ENCODE assay signal across 8 cellular contexts in genomic region chr10:67306588-67307205, GRCh38.
DNase-seq lines count a peak whose midpoint lies in the region; ATAC-seq, FAIRE-seq and TF ChIP-seq lines count a peak whose summit lies in the region.

No MANE protein-coding gene starts in this region.

- H3K4me3 ChIP-seq in DOHH2 (ENCODE audit: low read length): no peak overlapping the region
- no peak overlapping the region for H3K4me3 ChIP-seq in GM12878

- no peak overlapping the region for H3K4me2 ChIP-seq in DOHH2 (ENCODE audit: low read length)
- no peak overlapping the region for H3K4me2 ChIP-seq in GM12878 (ENCODE audit: control insufficient read depth, insufficient read depth)

- H3K9ac ChIP-seq in GM12878 (ENCODE audit: control insufficient read depth, insufficient read depth, low read length): no peak overlapping the region

- no peak overlapping the region for H2AFZ ChIP-seq in GM12878 (ENCODE audit: control insufficient read depth, low read depth, low read length)

- intact Hi-C loops in GM12878 (cut with micrococcal nuclease; ENCODE audit: unreplicated experiment): loop anchor here (5.0 kb wide), 1 partner anchor 216 kb away; no protein-coding TSS in a partner anchor
- intact Hi-C loops in activated T-helper 2 cell treated with anti-CD3 and anti-CD28 coated beads, Interferon-gamma antibody, Interleukin-2, Interleukin-4, amounts not matched to agents 10 μg/mL and 5 μg/mL and 100 μg/mL, durations not matched to agents 14 hours and 24 hours and 36 hours (cut with micrococcal nuclease): loop anchor here (10.0 kb wide), 1 partner anchor 478 kb away; no protein-coding TSS in a partner anchor

- no peak; the same call in 2 of the 3 replicates for ATAC-seq in GM12878

- no peaks in the 10 kb centered on the region for H3F3A ChIP-seq in DOHH2 (ENCODE audit: control insufficient read depth, insufficient read depth)

- no peak overlapping the region for H3K4me3 Mint-ChIP-seq in activated T-helper 2 cell treated with anti-CD3 and anti-CD28 coated beads, Interferon-gamma antibody, Interleukin-2, Interleukin-4, amounts not matched to agents 10 μg/mL and 5 μg/mL and 100 μg/mL, durations not matched to agents 14 hours and 24 hours and 36 hours (ENCODE audit: low read depth)

- peak; percentile 76 for FAIRE-seq in GM12878 (lab: Jason Lieb, UNC)

- no peaks in the 10 kb centered on the region for H3K36me3 Mint-ChIP-seq in activated T-helper 2 cell treated with anti-CD3 and anti-CD28 coated beads, Interferon-gamma antibody, Interleukin-2, Interleukin-4, amounts not matched to agents 10 μg/mL and 5 μg/mL and 100 μg/mL, durations not matched to agents 14 hours and 24 hours and 36 hours (ENCODE audit: low read depth)

- H3K27me3 ChIP-seq in DOHH2 (ENCODE audit: control insufficient read depth, low read length): no peaks in the 10 kb centered on the region
- no peaks in the 10 kb centered on the region for H3K27me3 ChIP-seq in GM12878 (replicated peaks in 1 of 2; ENCODE audit: control insufficient read depth in 2 of 2, insufficient read depth in 2 of 2, low read length in 1 of 2)

- no peak for TF ChIP-seq EP300 in GM12878 (IDR thresholded peaks at IDR 0.05; ENCODE audit: borderline replicate concordance in 1 of 2, control insufficient read depth in 1 of 2, low read depth in 2 of 2, low read length in 2 of 2)

- peak; percentile 65 for TF ChIP-seq CTCF in DOHH2 (IDR thresholded peaks at IDR 0.05; ENCODE audit: low read depth, low read length, poor library complexity, severe bottlenecking)
- TF ChIP-seq CTCF in GM12878 (IDR thresholded peaks at IDR 0.05 in 2 of 3, conservative IDR thresholded peaks at IDR 0.05 in 1 of 3; ENCODE audit: control insufficient read depth in 2 of 3, extremely low read depth in 1 of 3, insufficient read depth in 1 of 3, low read depth in 3 of 3, low read length in 3 of 3): peak; percentile 32 to 47 (median 39); a peak in 5 of 6 replicates

- in situ Hi-C loops in GM12878 (cut with MboI): no loop called here

- H3K36me3 ChIP-seq in DOHH2 (ENCODE audit: control insufficient read depth, low read length): no peaks in the 10 kb centered on the region
- no peaks in the 10 kb centered on the region for H3K36me3 ChIP-seq in GM12878 (ENCODE audit: control insufficient read depth in 2 of 2, insufficient read depth in 2 of 2, low read length in 1 of 2)

- TF ChIP-seq POLR2A in GM12878 (IDR thresholded peaks at IDR 0.05; ENCODE audit: low read depth, low read length): no peak

- H3K27ac Mint-ChIP-seq in activated T-helper 2 cell treated with anti-CD3 and anti-CD28 coated beads, Interferon-gamma antibody, Interleukin-2, Interleukin-4, amounts not matched to agents 10 μg/mL and 5 μg/mL and 100 μg/mL, durations not matched to agents 14 hours and 24 hours and 36 hours: no peak overlapping the region

- TF ChIP-seq RAD21 in GM12878 (IDR thresholded peaks at IDR 0.05; ENCODE audit: insufficient read depth, low read depth, low read length): peak; percentile 37; the same call in 1 of the 2 replicates

- POLR2A ChIA-PET in GM12878 (lab: Charles Lee): interaction anchor here (0.7 kb wide), 1 partner anchor 87 kb away, joined by 3 read pairs; no protein-coding TSS in a partner anchor

- DNase-seq in HuH-7.5 (ENCODE audit: low spot score): peak; percentile 16
- DNase-seq in GM12878 (ENCODE audit: low read depth, low spot score): no peak
- peak; percentile 27 for DNase-seq in midbrain (lab: John Stamatoyannopoulos, UW)
- DNase-seq in activated T-helper 2 cell treated with anti-CD3 and anti-CD28 coated beads, Interferon-gamma antibody, Interleukin-2, Interleukin-4, amounts not matched to agents 10 μg/mL and 5 μg/mL and 100 μg/mL, durations not matched to agents 14 hours and 24 hours and 36 hours (ENCODE audit: low spot score): no peak
- DNase-seq in activated gamma-delta T cell treated with Interleukin-2 at 50 U/mL for 16 hours: no peak
- DNase-seq in CD1c-positive myeloid dendritic cell (ENCODE audit: extremely low spot score): no peak
- DNase-seq in effector CD8-positive, alpha-beta T cell (lab: John Stamatoyannopoulos, UW): no peak

- 0% methylated on average over 2 of the region's 2 CpGs for WGBS in GM12878 (ENCODE audit: insufficient coverage, insufficient replicate concordance, low lambda C conversion rate, missing lambda C conversion rate)

- no peaks in the 10 kb centered on the region for H3K9me3 Mint-ChIP-seq in activated T-helper 2 cell treated with anti-CD3 and anti-CD28 coated beads, Interferon-gamma antibody, Interleukin-2, Interleukin-4, amounts not matched to agents 10 μg/mL and 5 μg/mL and 100 μg/mL, durations not matched to agents 14 hours and 24 hours and 36 hours

- H3K27me3 Mint-ChIP-seq in activated T-helper 2 cell treated with anti-CD3 and anti-CD28 coated beads, Interferon-gamma antibody, Interleukin-2, Interleukin-4, amounts not matched to agents 10 μg/mL and 5 μg/mL and 100 μg/mL, durations not matched to agents 14 hours and 24 hours and 36 hours (ENCODE audit: low read depth): no peaks in the 10 kb centered on the region

- no peaks in the 10 kb centered on the region for H3K9me2 ChIP-seq in DOHH2 (replicated peaks; ENCODE audit: control insufficient read depth, low read length)

- no peaks in the 10 kb centered on the region for H3K9me3 ChIP-seq in DOHH2 (ENCODE audit: control insufficient read depth, insufficient read depth, low read length)
- no peaks in the 10 kb centered on the region for H3K9me3 ChIP-seq in GM12878 (replicated peaks; ENCODE audit: control insufficient read depth, insufficient read depth, low read length)

- H3K79me2 ChIP-seq in DOHH2 (ENCODE audit: control insufficient read depth, low read length) (no peaks in the 10 kb centered on the region), GM12878 (ENCODE audit: control insufficient read depth, insufficient read depth, low read length) (no peaks in the 10 kb centered on the region)

- CTCF ChIA-PET in GM12878 (lab: Yijun Ruan, JAX): interaction anchor here (0.8 to 1.8 kb wide), 14 partner anchors 10 to 473 kb away, joined by 3 to 7 read pairs (median 5); no protein-coding TSS in a partner anchor

- H3K4me1 Mint-ChIP-seq in activated T-helper 2 cell treated with anti-CD3 and anti-CD28 coated beads, Interferon-gamma antibody, Interleukin-2, Interleukin-4, amounts not matched to agents 10 μg/mL and 5 μg/mL and 100 μg/mL, durations not matched to agents 14 hours and 24 hours and 36 hours (ENCODE audit: low read depth): peaks cover 2% of the 10 kb centered on the region

- H3K27ac ChIP-seq in DOHH2 (ENCODE audit: low read depth, low read length): no peak overlapping the region
- no peak overlapping the region for H3K27ac ChIP-seq in GM12878 (ENCODE audit: control insufficient read depth, insufficient read depth)

- H4K20me1 ChIP-seq in DOHH2 (ENCODE audit: control insufficient read depth, insufficient read depth, low read depth, low read length) (no peaks in the 10 kb centered on the region), GM12878 (ENCODE audit: control insufficient read depth, insufficient read depth) (no peaks in the 10 kb centered on the region)

- SMC1A ChIA-PET in GM12878 (lab: Charles Lee; ENCODE audit: uncharacterized antibody, unreplicated experiment): interaction anchor here (0.7 to 2.4 kb wide), 11 partner anchors 10 to 473 kb away, joined by 3 to 12 read pairs (median 4); no protein-coding TSS in a partner anchor

- RAD21 ChIA-PET in GM12878 (lab: Charles Lee; ENCODE audit: unreplicated experiment): interaction anchor here (0.8 to 1.2 kb wide), 3 partner anchors 214 to 472 kb away, joined by 3 to 5 read pairs (median 3); partner anchors contain the start of gene LRRTM3

- H3K4me1 ChIP-seq in DOHH2 (ENCODE audit: control insufficient read depth, low read length) (no peaks in the 10 kb centered on the region), GM12878 (ENCODE audit: control insufficient read depth, insufficient read depth, low read length) (no peaks in the 10 kb centered on the region)

- no TSS peak for BruUV-seq in GM12878 (replicated peaks; lab: Mats Ljungman, UMichigan)

TF ChIP-seq in GM12878, 131 proteins besides CTCF, POLR2A, EP300 and RAD21:
- TF ChIP-seq MEF2A (IDR thresholded peaks at IDR 0.05; ENCODE audit: insufficient read depth, low read depth, low read length): no peak
- no peak for TF ChIP-seq HDAC2 (IDR thresholded peaks at IDR 0.05)
- no peak for TF ChIP-seq E2F4 (IDR thresholded peaks at IDR 0.05; ENCODE audit: low read depth, low read length)
- TF ChIP-seq ESRRA (IDR thresholded peaks at IDR 0.05; ENCODE audit: low read length): no peak
- no peak for TF ChIP-seq MEF2B (IDR thresholded peaks at IDR 0.05; ENCODE audit: partially characterized antibody, poor library complexity, severe bottlenecking)
- TF ChIP-seq SMC3 (IDR thresholded peaks at IDR 0.05; ENCODE audit: borderline replicate concordance, low read length): peak; percentile 34; the same call in 1 of the 2 replicates
TF ChIP-seq in GM12878: peak in this region for 1.

Comparison
In these comparisons a context has a peak if more than half of its experiments do, and no peak if none do; other contexts are left out.
1. DNase-seq: peak in HuH-7.5 (single experiment) and midbrain (single experiment); none in GM12878 (single experiment), activated T-helper 2 cell treated with anti-CD3 and anti-CD28 coated beads, Interferon-gamma antibody, Interleukin-2, Interleukin-4, amounts not matched to agents 10 μg/mL and 5 μg/mL and 100 μg/mL, durations not matched to agents 14 hours and 24 hours and 36 hours (single experiment), activated gamma-delta T cell treated with Interleukin-2 at 50 U/mL for 16 hours (single experiment), CD1c-positive myeloid dendritic cell (single experiment) and effector CD8-positive, alpha-beta T cell (single experiment).